14 cellular contexts compared by ENCODE assay signal in genomic region chr3:31895471-31895870, GRCh38.
"Had no signal": no experiment of that assay in that cellular context is flagged by ENCODE, and none has a peak within 500 bp of the region (broad histone marks: within the 10 kb centered on the region; RNA-seq: fewer than 3 reads in every experiment).

No MANE protein-coding gene starts in this region.

- H3K27me3 Mint-ChIP-seq: naive B cell had no signal

- H3K9me3 ChIP-seq: ascending aorta, lower lobe of right lung, tibial artery had no signal

- H3K27ac Mint-ChIP-seq: activated naive CD8-positive, alpha-beta T cell; stimulated activated effector memory CD8-positive, alpha-beta T cell treated with anti-CD3 and anti-CD28 coated beads, Interleukin-12 subunit alpha, Interleukin-12 subunit beta, amount 100 ng/mL, for 72 hours; T-helper 17 cell had no signal

- DNase-seq: activated effector memory CD4-positive, alpha-beta T cell treated with Interleukin-2 at 50 U/mL for 16 hours; activated T-cell treated with anti-CD3 and anti-CD28 coated beads, Interleukin-2, amount 50 U/mL, for 1 hour; kidney glomerular epithelial cell; lower lobe of right lung; naive B cell; small intestine; T-helper 17 cell; tibial artery had no signal

- H3K27ac ChIP-seq: ascending aorta, hepatocyte, lower lobe of right lung, parathyroid adenoma, tibial artery had no signal

- H3K4me3 Mint-ChIP-seq: activated naive CD8-positive, alpha-beta T cell; naive B cell; stimulated activated effector memory CD8-positive, alpha-beta T cell treated with anti-CD3 and anti-CD28 coated beads, Interleukin-12 subunit alpha, Interleukin-12 subunit beta, amount 100 ng/mL, for 72 hours; T-helper 17 cell had no signal

- H3K4me2 ChIP-seq: hepatocyte had no signal

- H3K9ac ChIP-seq: parathyroid adenoma had no signal

- H3K36me3 ChIP-seq: ascending aorta, lower lobe of right lung, tibial artery had no signal

- ATAC-seq: activated CD4-positive, CD25-positive, alpha-beta regulatory T cell treated with anti-CD3 and anti-CD28 coated beads, Interleukin-2, amount 50 U/mL, for 24 hours; lower lobe of right lung; stimulated activated effector memory CD8-positive, alpha-beta T cell treated with anti-CD3 and anti-CD28 coated beads, Interleukin-12 subunit alpha, Interleukin-12 subunit beta, amount 100 ng/mL, for 72 hours; T-helper 17 cell had no signal

- H2AFZ ChIP-seq: hepatocyte, parathyroid adenoma had no signal

- H3K9me3 Mint-ChIP-seq: naive B cell; stimulated activated effector memory CD8-positive, alpha-beta T cell treated with anti-CD3 and anti-CD28 coated beads, Interleukin-12 subunit alpha, Interleukin-12 subunit beta, amount 100 ng/mL, for 72 hours had no signal

- H3K4me1 ChIP-seq: parathyroid adenoma had no signal

- H3K36me3 Mint-ChIP-seq: activated naive CD8-positive, alpha-beta T cell; stimulated activated effector memory CD8-positive, alpha-beta T cell treated with anti-CD3 and anti-CD28 coated beads, Interleukin-12 subunit alpha, Interleukin-12 subunit beta, amount 100 ng/mL, for 72 hours had no signal

- H3K27me3 ChIP-seq: ascending aorta, hepatocyte, tibial artery had no signal

- H3K4me1 Mint-ChIP-seq: stimulated activated effector memory CD8-positive, alpha-beta T cell treated with anti-CD3 and anti-CD28 coated beads, Interleukin-12 subunit alpha, Interleukin-12 subunit beta, amount 100 ng/mL, for 72 hours had no signal

- H3K4me3 ChIP-seq: ascending aorta, hepatocyte, lower lobe of right lung, tibial artery had no signal
